Comparison of ENCODE assay signal across 8 cellular contexts in the genomic region with DNA sequence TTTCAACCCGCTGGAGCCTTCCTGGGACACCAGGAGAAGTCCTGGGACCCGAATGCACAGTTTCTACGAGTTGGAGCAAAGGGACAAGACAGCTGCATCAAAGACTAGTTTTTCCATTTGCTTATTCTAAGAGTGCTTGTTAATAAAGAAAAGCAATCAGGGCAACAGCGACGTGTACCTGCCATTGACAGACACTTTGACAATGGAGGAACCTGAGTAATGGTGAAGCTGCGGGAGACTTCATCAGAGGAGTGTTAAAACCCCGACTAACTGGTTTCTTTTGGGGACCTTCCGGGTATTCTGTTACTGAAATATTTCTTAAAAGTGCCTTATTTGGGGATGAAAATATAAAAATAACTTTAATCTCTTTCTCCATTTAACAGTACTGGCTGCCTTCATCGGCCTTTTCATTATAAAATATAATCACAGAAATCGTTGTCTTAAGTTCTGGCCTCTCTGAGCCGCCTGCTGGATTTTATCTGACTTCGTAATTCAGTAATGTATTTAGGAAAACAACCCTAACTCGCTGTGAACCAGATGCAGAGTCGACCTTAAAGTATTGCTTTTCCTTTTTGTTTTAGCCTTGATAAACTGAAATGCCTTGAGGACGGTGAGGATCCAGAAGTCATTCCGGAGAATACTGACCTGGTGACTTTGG. TPM values are rescaled to one million over a fixed set of nuclear protein-coding genes. Genes with fewer than 3 reads are reported as not detected.
A peak's percentile ranks its signal among the peaks of the same experiment; 100 is the strongest.
DNase-seq lines count a peak whose midpoint lies in the region; ATAC-seq, FAIRE-seq and TF ChIP-seq lines count a peak whose summit lies in the region.

No MANE protein-coding gene starts in this region.

- no peak for ATAC-seq in left ventricle myocardium superior
- no peak for ATAC-seq in HG03280 (IDR thresholded peaks at IDR 0.05; ENCODE audit: unreplicated experiment)

- no peaks in the 10 kb centered on the region for H3K9me3 ChIP-seq in right atrium auricular region
- no peaks in the 10 kb centered on the region for H3K9me3 ChIP-seq in PC-9 (ENCODE audit: insufficient read depth, low read depth)
- no peaks in the 10 kb centered on the region for H3K9me3 ChIP-seq in effector memory CD4-positive, alpha-beta T cell (ENCODE audit: control insufficient read depth, low read length)
- H3K9me3 ChIP-seq in muscle layer of duodenum (ENCODE audit: control insufficient read depth in 1 of 2, low read length in 2 of 2): no peaks in the 10 kb centered on the region

- peak overlapping the region; percentile 81 for H2AFZ ChIP-seq in PC-9

- H3K4me1 ChIP-seq in right atrium auricular region (peaks cover 0 to 39% of the 10 kb centered on the region in 2 donors), PC-9 (replicated peaks; ENCODE audit: insufficient read depth) (no peaks in the 10 kb centered on the region; the same call in 1 of the 2 replicates), muscle layer of duodenum (ENCODE audit: control insufficient read depth in 1 of 2, insufficient read depth in 2 of 2, low read length in 2 of 2) (peaks cover 0 to 21% of the 10 kb centered on the region in 2 donors)
- no peaks in the 10 kb centered on the region for H3K4me1 ChIP-seq in effector memory CD4-positive, alpha-beta T cell (ENCODE audit: control insufficient read depth, insufficient read depth, low read length, poor library complexity, severe bottlenecking)

- H3K36me3 ChIP-seq in right atrium auricular region (peaks cover 8% of the 10 kb centered on the region), PC-9 (ENCODE audit: low read depth) (no peaks in the 10 kb centered on the region), muscle layer of duodenum (ENCODE audit: control insufficient read depth in 1 of 2, insufficient read depth in 2 of 2, low read length in 2 of 2) (peaks cover 11 to 15% of the 10 kb centered on the region in 2 donors)
- peaks cover 9% of the 10 kb centered on the region for H3K36me3 ChIP-seq in effector memory CD4-positive, alpha-beta T cell (ENCODE audit: control insufficient read depth, insufficient read depth, low read length)

- DNase-seq in right atrium auricular region (ENCODE audit: low spot score) (no peak), left ventricle myocardium superior (no peak), PC-9 (no peak), urothelium cell line (ENCODE audit: low spot score) (no peak), caudate nucleus (lab: John Stamatoyannopoulos, UW) (no peak)
- no peak for DNase-seq in effector memory CD4-positive, alpha-beta T cell

- no peaks in the 10 kb centered on the region for H3F3A ChIP-seq in PC-9 (ENCODE audit: insufficient read depth, low read depth)

- no TSS peak for BruUV-seq in PC-9 (replicated peaks; lab: Mats Ljungman, UMichigan)

- peaks cover 21% of the 10 kb centered on the region for H3K79me2 ChIP-seq in PC-9 (ENCODE audit: low read depth)

- H3K27me3 ChIP-seq in right atrium auricular region (no peaks in the 10 kb centered on the region), PC-9 (ENCODE audit: insufficient read depth, low read depth) (no peaks in the 10 kb centered on the region), muscle layer of duodenum (ENCODE audit: low read depth, low read length) (no peaks in the 10 kb centered on the region)
- H3K27me3 ChIP-seq in effector memory CD4-positive, alpha-beta T cell (replicated peaks; ENCODE audit: control insufficient read depth, insufficient read depth, low read length, poor library complexity, severe bottlenecking): no peaks in the 10 kb centered on the region

- H4K20me1 ChIP-seq in PC-9 (ENCODE audit: insufficient read depth): no peaks in the 10 kb centered on the region

- CTCF ChIA-PET in PC-9 (lab: Charles Lee): interaction anchor here (0.5 to 0.7 kb wide), 2 partner anchors 123 to 359 kb away, joined by 3 read pairs; no protein-coding TSS in a partner anchor

- H3K9me2 ChIP-seq in PC-9 (ENCODE audit: insufficient read depth): no peaks in the 10 kb centered on the region

- peak overlapping the region; percentile 84 for H3K4me2 ChIP-seq in PC-9

- FAIRE-seq in urothelium cell line (lab: Jason Lieb, UNC): no peak

- H3K4me3 ChIP-seq in right atrium auricular region: peak overlapping the region; percentile 78 to 87
- peak overlapping the region; percentile 73 for H3K4me3 ChIP-seq in PC-9
- peak overlapping the region; percentile 79 for H3K4me3 ChIP-seq in effector memory CD4-positive, alpha-beta T cell (ENCODE audit: insufficient read depth, low read depth, low read length, poor library complexity, severe bottlenecking)
- H3K4me3 ChIP-seq in muscle layer of duodenum (ENCODE audit: low read depth in 1 of 2, low read length in 2 of 2): peak overlapping the region; percentile 87 to 90

- POLR2A ChIA-PET in PC-9 (lab: Charles Lee; ENCODE audit: unreplicated experiment): no interaction called here

- intact Hi-C loops in left ventricle myocardium superior (cut with micrococcal nuclease): loop anchor here (10.0 kb wide), 1 partner anchor 119 kb away; a partner anchor contains a TSS
- intact Hi-C loops in PC-9 (cut with micrococcal nuclease; ENCODE audit: unreplicated experiment): loop anchor here (5.0 to 10.0 kb wide), 2 partner anchors 116 to 311 kb away; a partner anchor contains a TSS

- H3K27ac ChIP-seq in right atrium auricular region (peak overlapping the region; percentile 89 to 91), PC-9 (no peak overlapping the region), muscle layer of duodenum (ENCODE audit: low read length) (peak overlapping the region; percentile 96), caudate nucleus (ENCODE audit: low read depth, low read length) (no peak overlapping the region)
- peak overlapping the region; percentile 63 for H3K27ac ChIP-seq in effector memory CD4-positive, alpha-beta T cell (ENCODE audit: insufficient read depth, low read length, poor library complexity, severe bottlenecking)

- TF ChIP-seq CTCF in right atrium auricular region (IDR thresholded peaks at IDR 0.05) (no peak), PC-9 (conservative IDR thresholded peaks at IDR 0.05) (no peak; the same call in 1 of the 2 replicates)

RNA-seq across cellular contexts. Expression of a gene that starts 0.8 kb away (rescaled TPM):
- total RNA-seq in right atrium auricular region (10 to 100 TPM; 14.5 to 23.9 TPM), left ventricle myocardium superior (30.9 TPM), PC-9 (2021) (11.3 and 13.7 TPM in 2 replicates)

Comparison
In these comparisons a context has a peak if more than half of its experiments do, and no peak if none do; other contexts are left out.
1. H3K27ac ChIP-seq: peak in right atrium auricular region (2 of 2), effector memory CD4-positive, alpha-beta T cell (single experiment) and muscle layer of duodenum (single experiment); none in PC-9 (single experiment) and caudate nucleus (single experiment).
2. Peak in every context shown above with its lines, with median percentiles within 50 percentile points of each other: H3K4me3 ChIP-seq.